1 cellular context compared by ENCODE assay signal in genomic region chr15:70524470-70524869, GRCh38.
TF ChIP-seq lines count a peak whose summit lies in the region.

No MANE protein-coding gene starts in this region.

TF ChIP-seq in H1, 55 proteins besides CTCF, POLR2A, EP300 and RAD21 (continued from another document):
- TF ChIP-seq CHD7 (IDR thresholded peaks at IDR 0.05; ENCODE audit: insufficient replicate concordance, low read length) (no peak), TAF1 (IDR thresholded peaks at IDR 0.05; ENCODE audit: low read depth, low read length) (no peak), HDAC2 (IDR thresholded peaks at IDR 0.05; ENCODE audit: borderline replicate concordance in 1 of 2, low read depth in 2 of 2, low read length in 2 of 2) (no peak), CTBP2 (IDR thresholded peaks at IDR 0.05; ENCODE audit: borderline replicate concordance, insufficient read depth, insufficient read length, low read length) (no peak), RXRA (IDR thresholded peaks at IDR 0.05; ENCODE audit: insufficient read depth, low read depth, low read length) (no peak), E2F6 (IDR thresholded peaks at IDR 0.05) (no peak), CBX5 (IDR thresholded peaks at IDR 0.05; ENCODE audit: low read depth, low read length) (no peak), USF2 (IDR thresholded peaks at IDR 0.05; ENCODE audit: low read length) (no peak), NANOG (IDR thresholded peaks at IDR 0.05; ENCODE audit: insufficient read depth, low read depth, low read length, poor library complexity, severe bottlenecking) (no peak)
